Comparison of ENCODE assay signal across 11 cellular contexts in genomic region chr11:27717801-27718229, GRCh38. TPM values are rescaled to one million over a fixed set of nuclear protein-coding genes. Genes with fewer than 3 reads are reported as not detected.
A peak's percentile ranks its signal among the peaks of the same experiment; 100 is the strongest.
DNase-seq lines count a peak whose midpoint lies in the region; ATAC-seq and TF ChIP-seq lines count a peak whose summit lies in the region.
"Had no signal": no experiment of that assay in that cellular context is flagged by ENCODE, and none has a peak within 500 bp of the region (broad histone marks: within the 10 kb centered on the region; RNA-seq: fewer than 3 reads in every experiment).

No MANE protein-coding gene starts in this region.

- intact Hi-C loops in Right ventricle myocardium superior (cut with DNase I): no loop called here
- intact Hi-C loops in tibial artery (cut with DNase I; ENCODE audit: low total_unique reads): no loop called here
- intact Hi-C loops in left lung (cut with DNase I): no loop called here

- H3K36me3 ChIP-seq in cardiac muscle cell: no peaks in the 10 kb centered on the region
- no peaks in the 10 kb centered on the region for H3K36me3 ChIP-seq in tibial artery
- no peaks in the 10 kb centered on the region for H3K36me3 ChIP-seq in left lung

- H3K27ac ChIP-seq in cardiac muscle cell (no peak overlapping the region), tibial artery (peak overlapping the region in 1 of 2 donors; percentile 39), left lung (no peak overlapping the region)

- H3K4me3 ChIP-seq in cardiac muscle cell (peak overlapping the region; percentile 37), iPS-11a (ENCODE audit: low read depth, low read length) (peak overlapping the region; percentile 67), tibial artery (peak overlapping the region; percentile 57 to 58), left lung (no peak overlapping the region)

- H3K27me3 ChIP-seq in cardiac muscle cell (peaks cover 93% of the 10 kb centered on the region), tibial artery (peaks cover 0 to 50% of the 10 kb centered on the region in 2 donors), left lung (peaks cover 60 to 96% of the 10 kb centered on the region in 2 donors)

- H3K4me1 ChIP-seq in cardiac muscle cell (ENCODE audit: low read depth) (peaks cover 4% of the 10 kb centered on the region), tibial artery (peaks cover 0 to 41% (median 33%) of the 10 kb centered on the region in 4 donors), left lung (peaks cover 0 to 8% of the 10 kb centered on the region in 2 donors)

- peak overlapping the region; percentile 94 for H3K4me3 Mint-ChIP-seq in WTC11
- H3K4me3 Mint-ChIP-seq: CD4-positive, alpha-beta memory T cell had no signal

- H3K4me1 Mint-ChIP-seq in WTC11: peaks cover 36% of the 10 kb centered on the region

- H3K27ac Mint-ChIP-seq in WTC11: peak overlapping the region; percentile 96
- H3K27ac Mint-ChIP-seq: CD4-positive, alpha-beta memory T cell had no signal

- POLR2A ChIA-PET in WTC11 (lab: Charles Lee): interaction anchor here (0.6 to 2.9 kb wide), 5 partner anchors 18 to 1004 kb away, joined by 3 to 48 read pairs (median 3); partner anchors contain the start of gene BDNF

- TF ChIP-seq CTCF in cardiac muscle cell (IDR thresholded peaks at IDR 0.05; ENCODE audit: low read depth, low read length) (no peak), WTC11 (IDR thresholded peaks at IDR 0.05) (no peak), tibial artery (IDR thresholded peaks at IDR 0.05) (no peak), left lung (IDR thresholded peaks at IDR 0.05) (no peak)

- no peak for ATAC-seq in Right ventricle myocardium superior (ENCODE audit: poor library complexity)
- no peak for ATAC-seq in WTC11
- ATAC-seq in left lung: no peak
- ATAC-seq in left lobe of liver: no peak

- no peaks in the 10 kb centered on the region for H3K9me3 Mint-ChIP-seq in WTC11

- DNase-seq in cardiac muscle cell (ENCODE audit: low read depth in 1 of 2, low spot score in 1 of 2): peak in 1 of 2 donors; percentile 36
- no peak for DNase-seq in Right ventricle myocardium superior
- DNase-seq in WTC11 (ENCODE audit: low spot score): no peak
- no peak for DNase-seq in tibial artery
- DNase-seq in left lung: no peak
- DNase-seq in erythroblast (lab: John Stamatoyannopoulos, UW): no peak
- DNase-seq in left lobe of liver (ENCODE audit: low spot score): no peak
- DNase-seq: activated CD8-positive, alpha-beta memory T cell treated with anti-CD3 and anti-CD28 coated beads, Interleukin-2, amount 50 U/mL, for 48 hours; CD4-positive, alpha-beta memory T cell; stimulated activated CD4-positive, alpha-beta T cell treated with anti-CD3 and anti-CD28 coated beads, Interleukin-1b, Interleukin-23, amount 100 ng/mL, for 48 hours had no signal

- H3K27me3 Mint-ChIP-seq in WTC11 (ENCODE audit: low read depth): peaks cover 42% of the 10 kb centered on the region

- no peak for TF ChIP-seq POLR2A in erythroblast (IDR thresholded peaks at IDR 0.05; ENCODE audit: low read length)

- H3K36me3 Mint-ChIP-seq in WTC11: no peaks in the 10 kb centered on the region

- no peaks in the 10 kb centered on the region for H3K9me3 ChIP-seq in cardiac muscle cell (ENCODE audit: low read depth)
- H3K9me3 ChIP-seq in tibial artery: no peaks in the 10 kb centered on the region
- H3K9me3 ChIP-seq in left lung: no peaks in the 10 kb centered on the region

- CTCF ChIA-PET in WTC11 (lab: Charles Lee): interaction anchor here (0.5 to 9.1 kb wide), 17 partner anchors 9 to 1441 kb away, joined by 3 to 184 read pairs (median 4); partner anchors contain the start of gene BDNF

TF ChIP-seq in WTC11, 78 proteins besides CTCF, POLR2A, EP300 and RAD21 (continues in another document):
- no peak for TF ChIP-seq HMGXB4 (CRISPR knock-in tag; IDR thresholded peaks at IDR 0.05)
- no peak for TF ChIP-seq PREB (CRISPR knock-in tag; IDR thresholded peaks at IDR 0.05; ENCODE audit: borderline replicate concordance)
- no peak for TF ChIP-seq TEAD1 (CRISPR knock-in tag; IDR thresholded peaks at IDR 0.05)
- TF ChIP-seq IRF1 (CRISPR knock-in tag; IDR thresholded peaks at IDR 0.05): no peak
- TF ChIP-seq ZNF532 (CRISPR knock-in tag; IDR thresholded peaks at IDR 0.05; ENCODE audit: borderline replicate concordance): no peak
- no peak for TF ChIP-seq AR (CRISPR knock-in tag; IDR thresholded peaks at IDR 0.05)

RNA-seq across cellular contexts. Expression of gene BDNF, which starts 17.6 kb away (rescaled TPM):
- total RNA-seq in cardiac muscle cell (0.36 and 0.70 TPM in 2 replicates), Right ventricle myocardium superior (4.0 TPM), WTC11 (2021) (4.6 to 5.0 TPM (median 4.8 TPM) in 3 replicates), left lung (1 to 10 TPM; 1.1 to 1.2 TPM), left lobe of liver (0.05 TPM)
- polyA plus RNA-seq in cardiac muscle cell: 0.37 and 0.44 TPM in 2 replicates
- total RNA-seq: CD4-positive, alpha-beta memory T cell had no signal
- polyA plus RNA-seq: CD4-positive, alpha-beta memory T cell had no signal

Comparison
In these comparisons a context has a peak if more than half of its experiments do, and no peak if none do; other contexts are left out.
1. H3K4me3 ChIP-seq: peak in cardiac muscle cell (single experiment), iPS-11a (single experiment) and tibial artery (2 of 2); none in left lung (0 of 2).